In the genomic region with DNA sequence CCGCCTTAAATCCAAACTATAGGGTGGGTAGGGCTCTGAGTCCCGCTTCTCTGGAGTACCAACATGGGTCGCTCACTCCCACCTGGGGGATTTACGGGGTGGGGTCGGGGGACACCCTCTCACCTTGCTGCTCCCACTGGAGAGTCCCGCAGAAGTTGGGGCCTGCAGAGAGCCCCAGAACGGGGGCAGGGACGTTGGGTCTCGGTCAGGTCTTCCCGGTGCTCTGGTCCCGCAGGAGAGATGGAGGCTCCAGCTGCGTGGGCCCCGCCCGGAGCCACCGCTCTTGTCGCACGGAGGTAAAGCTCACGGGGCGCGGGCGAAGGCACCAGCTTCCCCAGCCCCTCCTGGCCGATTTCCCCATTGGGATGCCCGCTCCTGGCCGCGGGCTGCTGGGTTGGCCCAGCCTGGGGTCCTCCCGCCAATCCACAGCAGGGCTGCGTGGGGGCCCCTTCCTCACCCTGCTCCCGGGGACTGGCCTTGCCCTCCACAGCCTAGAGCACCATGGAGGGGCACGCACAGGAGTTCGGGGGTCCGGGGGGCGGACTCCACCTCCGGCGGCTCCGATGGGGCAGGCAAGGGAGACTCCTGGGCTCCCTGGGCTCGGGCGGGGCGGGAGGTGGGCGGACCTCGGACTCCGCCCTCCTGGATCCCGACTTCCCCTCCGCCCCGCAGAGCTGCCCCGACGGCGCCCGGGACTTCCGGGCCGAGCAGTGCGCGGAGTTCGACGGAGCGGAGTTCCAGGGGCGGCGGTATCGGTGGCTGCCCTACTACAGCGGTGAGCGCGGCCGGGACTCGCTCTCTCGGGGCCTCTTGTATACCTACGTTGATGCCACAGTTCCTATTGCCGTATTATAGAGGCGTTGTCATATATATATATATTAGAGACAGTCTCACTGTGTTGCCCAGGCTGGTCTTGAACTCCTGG, we compare ENCODE assay signal across 9 cellular contexts. TPM values are rescaled to one million over a fixed set of nuclear protein-coding genes. Genes with fewer than 3 reads are reported as not detected.
DNase-seq lines count a peak whose midpoint lies in the region; ATAC-seq, FAIRE-seq and TF ChIP-seq lines count a peak whose summit lies in the region.
"Had no signal": no experiment of that assay in that cellular context is flagged by ENCODE, and none has a peak within 500 bp of the region (broad histone marks: within the 10 kb centered on the region; RNA-seq: fewer than 3 reads in every experiment).

No MANE protein-coding gene starts in this region.

- H3K9me3 Mint-ChIP-seq in natural killer cell = no peaks in the 10 kb centered on the region

- DNase-seq in right lobe of liver (peak; percentile 51 to 72 (median 69)), HepG2 (ENCODE audit: low spot score) (no peak), endothelial cell of umbilical vein (ENCODE audit: low read depth, low spot score) (peak; percentile 39), natural killer cell (peak; percentile 39), transverse colon (peak; percentile 65)
- DNase-seq in activated CD4-positive, alpha-beta T cell treated with anti-CD3 and anti-CD28 coated beads for 4 hours = peak; percentile 17 to 39

- H4K20me1 ChIP-seq in HepG2 (ENCODE audit: insufficient read depth, low read length) (no peaks in the 10 kb centered on the region), endothelial cell of umbilical vein (replicated peaks; ENCODE audit: control insufficient read depth, extremely low read depth, insufficient read depth, low read length) (no peaks in the 10 kb centered on the region)

- TF ChIP-seq CTCF in right lobe of liver (IDR thresholded peaks at IDR 0.05) = no peak
- TF ChIP-seq CTCF in HepG2 (CRISPR knock-in tag; IDR thresholded peaks at IDR 0.05) = no peak
- TF ChIP-seq CTCF in endothelial cell of umbilical vein (IDR thresholded peaks at IDR 0.05; ENCODE audit: extremely low read depth in 1 of 2, insufficient read depth in 1 of 2, low read depth in 1 of 2, low read length in 2 of 2) = no peak
- TF ChIP-seq CTCF in natural killer cell (IDR thresholded peaks at IDR 0.05) = no peak
- no peak for TF ChIP-seq CTCF in transverse colon (IDR thresholded peaks at IDR 0.05)

- peak overlapping the region; percentile 29 to 49 (median 31) for H3K4me3 ChIP-seq in right lobe of liver
- no peak overlapping the region for H3K4me3 ChIP-seq in HepG2 (replicated peaks in 1 of 3; ENCODE audit: insufficient read depth in 1 of 3, low read depth in 2 of 3, low read length in 3 of 3)
- H3K4me3 ChIP-seq in HUES6 (ENCODE audit: low read depth, low read length) = peak overlapping the region; percentile 80
- peak overlapping the region; percentile 45 to 70 (median 53) for H3K4me3 ChIP-seq in endothelial cell of umbilical vein (replicated peaks in 1 of 3; ENCODE audit: insufficient read depth in 1 of 3, low read depth in 1 of 3, low read length in 3 of 3)
- H3K4me3 ChIP-seq in transverse colon = peak overlapping the region; percentile 21 to 45 (median 30)

- TF ChIP-seq RAD21 in HepG2 (CRISPR knock-in tag; IDR thresholded peaks at IDR 0.05) = no peak

- no peaks in the 10 kb centered on the region for H3K9me1 ChIP-seq in endothelial cell of umbilical vein (replicated peaks; ENCODE audit: control insufficient read depth, extremely low read depth, insufficient read depth, low read length)

- dilution Hi-C loops in endothelial cell of umbilical vein (cut with MboI; ENCODE audit: extremely low pct_ligation_motif_present, low sequenced_read_pairs) = no loop called here

- H3K4me3 Mint-ChIP-seq in natural killer cell = peak overlapping the region; percentile 92

- POLR2A ChIA-PET in HepG2 (lab: Yijun Ruan, JAX) = no interaction called here
- POLR2A ChIA-PET in endothelial cell of umbilical vein (lab: Charles Lee) = no interaction called here

- H3K36me3 Mint-ChIP-seq in natural killer cell = no peaks in the 10 kb centered on the region

- H3K79me2 ChIP-seq in HepG2 (ENCODE audit: insufficient read depth, low read length) = no peaks in the 10 kb centered on the region
- no peaks in the 10 kb centered on the region for H3K79me2 ChIP-seq in endothelial cell of umbilical vein (ENCODE audit: control insufficient read depth, insufficient read depth, low read length)

- H3K4me1 ChIP-seq in right lobe of liver = no peaks in the 10 kb centered on the region
- no peaks in the 10 kb centered on the region for H3K4me1 ChIP-seq in HepG2 (ENCODE audit: insufficient read depth, low read length)
- H3K4me1 ChIP-seq in HUES6 (ENCODE audit: control insufficient read depth, insufficient read depth, low read length) = peaks cover 15% of the 10 kb centered on the region
- peaks cover 11% of the 10 kb centered on the region for H3K4me1 ChIP-seq in endothelial cell of umbilical vein (ENCODE audit: control insufficient read depth, extremely low read depth, insufficient read depth, low read length)
- peaks cover 0 to 22% (median 5%) of the 10 kb centered on the region in 4 donors for H3K4me1 ChIP-seq in transverse colon

- H3K27me3 ChIP-seq in right lobe of liver = no peaks in the 10 kb centered on the region
- peaks cover 12 to 35% of the 10 kb centered on the region in 2 experiments for H3K27me3 ChIP-seq in HepG2 (ENCODE audit: control insufficient read depth in 1 of 2, insufficient read depth in 2 of 2, low read length in 2 of 2)
- H3K27me3 ChIP-seq in HUES6 (ENCODE audit: control insufficient read depth, insufficient read depth, low read length) = peaks cover 30% of the 10 kb centered on the region
- H3K27me3 ChIP-seq in endothelial cell of umbilical vein (ENCODE audit: control insufficient read depth in 2 of 2, insufficient read depth in 2 of 2, low read length in 2 of 2) = no peaks in the 10 kb centered on the region
- H3K27me3 ChIP-seq in transverse colon = no peaks in the 10 kb centered on the region

- ATAC-seq in right lobe of liver (peak; percentile 77 to 89 (median 84)), HepG2 (no peak), natural killer cell (peak; percentile 81 to 95 (median 86)), GM19351 (IDR thresholded peaks at IDR 0.05; ENCODE audit: unreplicated experiment) (no peak)

- H3K27ac Mint-ChIP-seq in natural killer cell = peak overlapping the region in 1 of 2 donors; percentile 1

- H3K36me3 ChIP-seq in right lobe of liver (no peaks in the 10 kb centered on the region), HepG2 (replicated peaks in 1 of 2; ENCODE audit: control insufficient read depth in 1 of 2, insufficient read depth in 2 of 2, low read length in 2 of 2) (no peaks in the 10 kb centered on the region), HUES6 (ENCODE audit: control insufficient read depth, insufficient read depth, low read length) (no peaks in the 10 kb centered on the region), endothelial cell of umbilical vein (ENCODE audit: control insufficient read depth in 2 of 2, extremely low read depth in 1 of 2, insufficient read depth in 2 of 2, low read length in 2 of 2) (no peaks in the 10 kb centered on the region), transverse colon (no peaks in the 10 kb centered on the region)

- no peak overlapping the region for H2AFZ ChIP-seq in HepG2 (ENCODE audit: low read length)
- peak overlapping the region; percentile 98 for H2AFZ ChIP-seq in endothelial cell of umbilical vein (ENCODE audit: low read depth, low read length)

- TF ChIP-seq POLR2A in right lobe of liver (IDR thresholded peaks at IDR 0.05) (no peak), HepG2 (IDR thresholded peaks at IDR 0.05; ENCODE audit: insufficient read depth in 1 of 2, low read depth in 2 of 2, low read length in 2 of 2) (no peak), endothelial cell of umbilical vein (IDR thresholded peaks at IDR 0.05; ENCODE audit: low read depth, low read length) (peak; percentile 43), transverse colon (IDR thresholded peaks at IDR 0.05) (no peak)

- TF ChIP-seq EP300 in HepG2 (IDR thresholded peaks at IDR 0.05; ENCODE audit: low read depth in 2 of 2, low read length in 2 of 2) (no peak), HepG2 (CRISPR knock-in tag; IDR thresholded peaks at IDR 0.05; ENCODE audit: borderline replicate concordance) (no peak), transverse colon (IDR thresholded peaks at IDR 0.05; ENCODE audit: low read depth) (no peak)

- FAIRE-seq in HepG2 (lab: Jason Lieb, UNC) (no peak), endothelial cell of umbilical vein (lab: Jason Lieb, UNC) (peak; percentile 61)
- FAIRE-seq: G401.6 had no signal

- no peak overlapping the region for H3K4me2 ChIP-seq in HepG2 (ENCODE audit: low read depth, low read length)
- H3K4me2 ChIP-seq in endothelial cell of umbilical vein (ENCODE audit: insufficient read depth, low read length) = peak overlapping the region; percentile 75

- peaks cover 14 to 34% of the 10 kb centered on the region in 2 donors for H3K4me1 Mint-ChIP-seq in natural killer cell

- no peaks in the 10 kb centered on the region for H3K9me3 ChIP-seq in right lobe of liver
- H3K9me3 ChIP-seq in HepG2 (ENCODE audit: low read length) = no peaks in the 10 kb centered on the region
- H3K9me3 ChIP-seq in HUES6 (ENCODE audit: control insufficient read depth, insufficient read depth, low read depth, low read length) = no peaks in the 10 kb centered on the region
- H3K9me3 ChIP-seq in endothelial cell of umbilical vein (replicated peaks; ENCODE audit: control insufficient read depth, insufficient read depth, low read length) = no peaks in the 10 kb centered on the region
- H3K9me3 ChIP-seq in transverse colon = no peaks in the 10 kb centered on the region

- H3K9ac ChIP-seq in HepG2 (ENCODE audit: insufficient read depth, low read depth, low read length) (no peak overlapping the region), HUES6 (ENCODE audit: low read length) (no peak overlapping the region), endothelial cell of umbilical vein (replicated peaks; ENCODE audit: extremely low read depth, insufficient read depth, low read length) (peak overlapping the region; percentile 69)

- CTCF ChIA-PET in HepG2 (lab: Yijun Ruan, JAX; ENCODE audit: low intra/inter-chr PET ratio, low total read pairs) = no interaction called here
- CTCF ChIA-PET in endothelial cell of umbilical vein (lab: Charles Lee) = interaction anchor here (1.0 to 1.8 kb wide), 6 partner anchors 15 to 73 kb away, joined by 4 to 5 read pairs (median 4); no protein-coding TSS in a partner anchor

- intact Hi-C loops in right lobe of liver (cut with DNase I) = no loop called here
- intact Hi-C loops in HepG2 (cut with micrococcal nuclease; ENCODE audit: unreplicated experiment) = no loop called here
- intact Hi-C loops in endothelial cell of umbilical vein (cut with micrococcal nuclease) = no loop called here
- intact Hi-C loops in natural killer cell (cut with micrococcal nuclease) = no loop called here
- intact Hi-C loops in transverse colon (cut with DNase I; ENCODE audit: low total_unique reads) = no loop called here

- BruUV-seq in HepG2 (replicated peaks; lab: Mats Ljungman, UMichigan) = no TSS peak
- no TSS peak for BruUV-seq in endothelial cell of umbilical vein (replicated peaks; lab: Mats Ljungman, UMichigan)

- no peak overlapping the region for H3K27ac ChIP-seq in right lobe of liver
- no peak overlapping the region for H3K27ac ChIP-seq in HepG2 (ENCODE audit: extremely low read length, insufficient read depth, low read length)
- no peak overlapping the region for H3K27ac ChIP-seq in HUES6 (ENCODE audit: low read depth, low read length)
- no peak overlapping the region for H3K27ac ChIP-seq in endothelial cell of umbilical vein (ENCODE audit: insufficient read depth, low read depth, low read length)
- H3K27ac ChIP-seq in transverse colon = no peak overlapping the region

- H3K27me3 Mint-ChIP-seq in natural killer cell (ENCODE audit: low read depth in 2 of 2) = peaks cover 39 to 48% of the 10 kb centered on the region in 2 donors

- in situ Hi-C loops in HepG2 (cut with HindIII; ENCODE audit: extremely low pct_ligation_motif_present, low pct_unique_long_range_greater_than_20kb) = no loop called here
- in situ Hi-C loops in transverse colon (cut with MboI; ENCODE audit: low pct_ligation_motif_present in 1 of 4, low pct_unique_long_range_greater_than_20kb in 1 of 4, low sequenced_read_pairs in 3 of 4) = no loop called here

- WGBS in right lobe of liver (ENCODE audit: insufficient coverage, low coverage, low lambda C conversion rate, missing lambda C conversion rate) = 5% methylated on average over 10 of the region's 67 CpGs
- 69% methylated on average over 43 of the region's 67 CpGs for WGBS in HepG2 (ENCODE audit: low lambda C conversion rate)
- WGBS in transverse colon (ENCODE audit: low coverage in 1 of 2), 2 donors = 26 to 41% methylated on average over 8 to 49 of the region's 67 CpGs

RNA-seq across cellular contexts. Expression of a gene that starts 8.4 kb away (rescaled TPM):
- total RNA-seq in right lobe of liver (1 to 10 TPM in 4 of 6 experiments, under 1 TPM in 2; 0.86 to 3.2 (median 1.2) TPM), HepG2 (2016; rRNA removed; fragmentation: Illumina TruSeq; extraction: Trizol) (not detected in 2 replicates), endothelial cell of umbilical vein (3.1 and 6.4 TPM in 2 replicates), natural killer cell (under 1 TPM; 0.24 to 0.70 (median 0.34) TPM), transverse colon (10 to 100 TPM in 2 of 4 donors, 1 to 10 TPM in 2; 3.0 to 15.7 (median 11.0) TPM)
- total RNA-seq in HepG2 (2016; cell fraction: cytosol; rRNA removed; fragmentation: Illumina TruSeq; extraction: Trizol; ENCODE audit: low read depth) = not detected in 2 replicates
- total RNA-seq in HepG2 (2016; cell fraction: insoluble cytoplasmic fraction; rRNA removed; fragmentation: Illumina TruSeq; extraction: Trizol) = not detected in 2 replicates
- total RNA-seq in HepG2 (2016; cell fraction: membrane; rRNA removed; fragmentation: Illumina TruSeq; extraction: Trizol) = not detected in 2 replicates
- not detected in 2 replicates for total RNA-seq in HepG2 (2016; cell fraction: nucleus; rRNA removed; fragmentation: Illumina TruSeq; extraction: Trizol)
- polyA plus RNA-seq in HepG2 (2011; rRNA removed) (not detected in 2 replicates), endothelial cell of umbilical vein (5.5 and 6.0 TPM in 2 replicates)
- 0.01 TPM in 1 of 2 replicates, not detected in the other for polyA plus RNA-seq in HepG2 (2011; cell fraction: cytosol; rRNA removed)
- 0.05 TPM in 1 of 2 replicates, not detected in the other for polyA plus RNA-seq in HepG2 (2011; cell fraction: nucleus; rRNA removed)
- polyA plus RNA-seq in HepG2 (2012) = 0.07 and 0.28 TPM in 2 replicates
- polyA plus RNA-seq in HepG2 (2016; cell fraction: cytosol; fragmentation: Illumina TruSeq; extraction: Trizol; ENCODE audit: low read depth) = not detected in 2 replicates
- not detected in 2 replicates for polyA plus RNA-seq in HepG2 (2016; cell fraction: insoluble cytoplasmic fraction; fragmentation: Illumina TruSeq; extraction: Trizol; ENCODE audit: low read depth)
- polyA plus RNA-seq in HepG2 (2016; cell fraction: membrane; fragmentation: Illumina TruSeq; extraction: Trizol; ENCODE audit: low read depth) = not detected in 2 replicates
- polyA plus RNA-seq in HepG2 (2016; cell fraction: nucleus; fragmentation: Illumina TruSeq; extraction: Trizol; ENCODE audit: insufficient read depth, low read depth) = not detected in 2 replicates
- 4.1 TPM in 1 of 2 replicates, not detected in the other for polyA minus RNA-seq in HepG2 (2011; rRNA and poly(A)+ RNA removed; ENCODE audit: low replicate concordance)
- not detected in 2 replicates for polyA minus RNA-seq in HepG2 (2011; cell fraction: cytosol; rRNA and poly(A)+ RNA removed)
- polyA minus RNA-seq in HepG2 (2011; cell fraction: nucleus; rRNA and poly(A)+ RNA removed) = not detected in 2 replicates
- polyA plus RNA-seq in endothelial cell of umbilical vein (2011; cell fraction: cytosol; rRNA removed) = 1.5 and 2.8 TPM in 2 replicates
- polyA plus RNA-seq in endothelial cell of umbilical vein (2011; cell fraction: nucleus; rRNA removed) = 23.3 and 32.9 TPM in 2 replicates
- 5.8 and 9.0 TPM in 2 replicates for polyA plus RNA-seq in endothelial cell of umbilical vein (2012)
- 4.1 and 9.1 TPM in 2 replicates for polyA minus RNA-seq in endothelial cell of umbilical vein
- 0.82 TPM for polyA minus RNA-seq in endothelial cell of umbilical vein (2011; cell fraction: cytosol; rRNA and poly(A)+ RNA removed)
- polyA minus RNA-seq in endothelial cell of umbilical vein (2011; cell fraction: nucleus; rRNA and poly(A)+ RNA removed) = 6.4 and 10.1 TPM in 2 replicates

Comparison
In these comparisons a context has a peak if more than half of its experiments do, and no peak if none do; other contexts are left out.
1. ATAC-seq: peak in right lobe of liver (4 of 4) and natural killer cell (3 of 3); none in HepG2 (single experiment) and GM19351 (single experiment).
2. H3K4me3 ChIP-seq: peak in right lobe of liver (3 of 3), HUES6 (single experiment), endothelial cell of umbilical vein (3 of 3) and transverse colon (4 of 4); none in HepG2 (0 of 3).